Comparison of ENCODE assay signal across 14 cellular contexts in the genomic region with DNA sequence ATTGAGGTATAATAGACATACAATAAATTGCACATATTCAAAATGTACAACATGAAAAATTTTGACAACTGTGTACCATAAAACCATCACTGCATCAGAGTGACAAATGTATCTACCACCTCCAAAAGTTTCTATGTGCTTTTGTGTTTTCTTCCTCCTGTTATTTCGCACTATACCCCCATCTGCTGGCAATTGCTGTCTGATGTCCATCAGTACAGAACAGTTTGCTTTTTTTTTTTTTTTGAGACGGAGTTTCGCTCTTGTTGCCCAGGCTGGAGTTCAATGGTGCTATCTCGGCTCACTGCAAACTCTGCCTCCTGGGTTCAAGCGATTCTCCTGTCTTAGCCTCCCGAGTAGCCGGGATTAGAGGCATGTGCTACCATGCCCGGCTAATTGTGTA.
DNase-seq lines count a peak whose midpoint lies in the region; ATAC-seq, FAIRE-seq and TF ChIP-seq lines count a peak whose summit lies in the region.
"Had no signal": no experiment of that assay in that cellular context is flagged by ENCODE, and none has a peak within 500 bp of the region (broad histone marks: within the 10 kb centered on the region; RNA-seq: fewer than 3 reads in every experiment).

No MANE protein-coding gene starts in this region.

- no peaks in the 10 kb centered on the region for H3K79me1 ChIP-seq in H1 (ENCODE audit: low read depth, low read length)

- H2BK120ac ChIP-seq in H1 (replicated peaks; ENCODE audit: low read depth, low read length), result no peak overlapping the region

- H3K9ac ChIP-seq in OCI-LY1 (ENCODE audit: low read length) (no peak overlapping the region), H1 (replicated peaks in 1 of 4; ENCODE audit: extremely low read depth in 1 of 4, low read depth in 3 of 4, low read length in 3 of 4) (no peak overlapping the region)

- H4K91ac ChIP-seq in H1 (replicated peaks; ENCODE audit: insufficient read length, low read length), result no peak overlapping the region

- no peak overlapping the region for H4K8ac ChIP-seq in H1 (ENCODE audit: extremely low read depth, insufficient read depth, low read length)

- H3K4me2 ChIP-seq in OCI-LY1 (ENCODE audit: low read length), result no peak overlapping the region
- H3K4me2 ChIP-seq in H1 (ENCODE audit: insufficient read depth in 1 of 2, low read depth in 2 of 2, low read length in 2 of 2), result no peak overlapping the region

- H4K5ac ChIP-seq in H1 (ENCODE audit: insufficient read length, low read depth, low read length), result no peak overlapping the region

- 0 out of 2 replicates have a peak, but pooled peaks have one; percentile 7 for TF ChIP-seq CTCF in OCI-LY1 (IDR thresholded peaks at IDR 0.05; ENCODE audit: low read length)
- peak in 2 of 3 experiments; percentile 15 to 21; a peak in 2 of 4 replicates for TF ChIP-seq CTCF in H1 (IDR thresholded peaks at IDR 0.05; ENCODE audit: control extremely low read depth in 1 of 3, insufficient read depth in 1 of 3, low read depth in 1 of 3, low read length in 3 of 3)
- no peak for TF ChIP-seq CTCF in pancreas (IDR thresholded peaks at IDR 0.05)
- TF ChIP-seq CTCF in breast epithelium (IDR thresholded peaks at IDR 0.05), result no peak

- H3K56ac ChIP-seq in H1 (replicated peaks; ENCODE audit: insufficient read length, low read depth, low read length), result no peak overlapping the region

- WGBS in H1 (ENCODE audit: extremely low coverage in 1 of 2, insufficient coverage in 1 of 2, insufficient read length in 1 of 2, insufficient replicate concordance in 2 of 2, low coverage in 1 of 2, low lambda C conversion rate in 2 of 2, missing lambda C conversion rate in 1 of 2), 2 experiments, result 89% methylated on average over 5 of the region's 8 CpGs; no CpG with 5 or more reads in 1 of the 2 experiments
- WGBS in pancreas, 2 donors, result 76 to 80% methylated on average over 8 of the region's 8 CpGs

- FAIRE-seq in H1 (lab: Jason Lieb, UNC) (no peak), pancreas (lab: Jason Lieb, UNC) (no peak), RCC 7860 (lab: Jason Lieb, UNC) (no peak)

- H3K36me3 ChIP-seq in OCI-LY1 (ENCODE audit: insufficient read depth, low read length) (no peaks in the 10 kb centered on the region), H1 (ENCODE audit: control insufficient read depth in 2 of 4, insufficient read depth in 4 of 4, low read length in 3 of 4) (no peaks in the 10 kb centered on the region), pancreas (no peaks in the 10 kb centered on the region), breast epithelium (no peaks in the 10 kb centered on the region)
- H3K36me3 ChIP-seq: thyroid gland had no signal

- no peak overlapping the region for H2BK12ac ChIP-seq in H1 (ENCODE audit: low read depth, low read length)

- H3K18ac ChIP-seq in H1 (ENCODE audit: extremely low read depth, low read length), result no peak overlapping the region

- TF ChIP-seq EP300 in H1 (IDR thresholded peaks at IDR 0.05; ENCODE audit: borderline replicate concordance in 1 of 2, low read depth in 2 of 2, low read length in 2 of 2), result no peak

- no peak overlapping the region for H3K14ac ChIP-seq in H1 (ENCODE audit: insufficient read length)

- H3K9me2 ChIP-seq in OCI-LY1 (ENCODE audit: low read depth, low read length), result no peaks in the 10 kb centered on the region

- H3K4ac ChIP-seq in H1 (replicated peaks; ENCODE audit: insufficient read length, low read depth, low read length), result no peak overlapping the region

- no peaks in the 10 kb centered on the region for H3K9me3 ChIP-seq in OCI-LY1 (ENCODE audit: low read length)
- H3K9me3 ChIP-seq in H1 (ENCODE audit: insufficient read depth in 2 of 2, low read depth in 1 of 2, low read length in 1 of 2), result no peaks in the 10 kb centered on the region
- no peaks in the 10 kb centered on the region for H3K9me3 ChIP-seq in pancreas
- H3K9me3 ChIP-seq in breast epithelium, result no peaks in the 10 kb centered on the region
- H3K9me3 ChIP-seq: thyroid gland had no signal

- H3K27ac ChIP-seq in OCI-LY1 (ENCODE audit: low read depth, low read length, poor library complexity, severe bottlenecking) (no peak overlapping the region), H1 (ENCODE audit: low read depth, low read length) (no peak overlapping the region), pancreas (no peak overlapping the region), breast epithelium (no peak overlapping the region)
- H3K27ac ChIP-seq: thyroid gland had no signal

- H2BK5ac ChIP-seq in H1 (ENCODE audit: low read depth, low read length), result no peak overlapping the region

- H3K79me2 ChIP-seq in OCI-LY1 (ENCODE audit: insufficient read depth, low read length) (no peaks in the 10 kb centered on the region), H1 (ENCODE audit: control insufficient read depth in 1 of 2, insufficient read depth in 2 of 2, low read length in 2 of 2) (no peaks in the 10 kb centered on the region)

- TF ChIP-seq POLR2A in H1 (IDR thresholded peaks at IDR 0.05; ENCODE audit: control extremely low read depth in 1 of 2, low read depth in 2 of 2, low read length in 2 of 2) (no peak), breast epithelium (IDR thresholded peaks at IDR 0.05) (no peak)

- H4K20me1 ChIP-seq in OCI-LY1 (ENCODE audit: insufficient read depth, low read length) (no peaks in the 10 kb centered on the region), H1 (replicated peaks in 1 of 2; ENCODE audit: control insufficient read depth in 1 of 2, insufficient read depth in 2 of 2, low read length in 2 of 2) (no peaks in the 10 kb centered on the region)

- no peak overlapping the region for H2AK5ac ChIP-seq in H1 (ENCODE audit: low read depth, low read length)

- DNase-seq in SIG-M5 treated with dmso at 0.1 percent for 504 hours (lab: John Stamatoyannopoulos, UW; ENCODE audit: unreplicated experiment) (peak; percentile 12), SIG-M5 (lab: John Stamatoyannopoulos, UW) (no peak), H1 (ENCODE audit: low read depth in 1 of 2, low spot score in 2 of 2) (no peak), pancreas (no peak), RCC 7860 (ENCODE audit: low spot score) (no peak), breast epithelium (ENCODE audit: low spot score in 2 of 2) (no peak), T1000 (lab: John Stamatoyannopoulos, UW) (no peak)
- DNase-seq: activated T-cell treated with anti-CD3 and anti-CD28 coated beads for 4 hours; effector memory CD4-positive, alpha-beta T cell; hippocampal formation; RPMI8226; thyroid gland had no signal

- H3K4me3 ChIP-seq in OCI-LY1 (ENCODE audit: low read depth, low read length, poor library complexity, severe bottlenecking) (no peak overlapping the region), H1 (ENCODE audit: extremely low read depth in 1 of 4, insufficient read depth in 2 of 4, low read depth in 3 of 4, low read length in 4 of 4) (no peak overlapping the region), pancreas (no peak overlapping the region), breast epithelium (no peak overlapping the region)
- H3K4me3 ChIP-seq: thyroid gland had no signal

- TF ChIP-seq RAD21 in H1 (IDR thresholded peaks at IDR 0.05 in 1 of 2, conservative IDR thresholded peaks at IDR 0.05 in 1 of 2; ENCODE audit: low read depth in 2 of 2, low read length in 2 of 2), result peak; percentile 16 to 34; a peak in 2 of 4 replicates

- H2BK15ac ChIP-seq in H1 (ENCODE audit: low read length), result no peak overlapping the region

- no peaks in the 10 kb centered on the region for H3F3A ChIP-seq in OCI-LY1 (ENCODE audit: insufficient read depth, low read length)

- no peak overlapping the region for H2BK20ac ChIP-seq in H1 (ENCODE audit: low read length)

- intact Hi-C loops in pancreas (cut with DNase I), result no loop called here
- intact Hi-C loops in breast epithelium (cut with DNase I; ENCODE audit: low total_unique reads), result no loop called here

- no peak for ATAC-seq in pancreas
- ATAC-seq: WTC11 had no signal

- H2AFZ ChIP-seq in OCI-LY1 (ENCODE audit: low read length), result no peak overlapping the region
- no peak overlapping the region for H2AFZ ChIP-seq in H1 (ENCODE audit: low read length)

- H3K4me1 ChIP-seq in OCI-LY1 (ENCODE audit: insufficient read depth, low read length, severe bottlenecking), result no peaks in the 10 kb centered on the region
- no peaks in the 10 kb centered on the region for H3K4me1 ChIP-seq in H1 (replicated peaks in 1 of 4; ENCODE audit: control insufficient read depth in 3 of 4, insufficient read depth in 4 of 4, low read length in 3 of 4)
- no peaks in the 10 kb centered on the region for H3K4me1 ChIP-seq in pancreas
- H3K4me1 ChIP-seq in breast epithelium, result no peaks in the 10 kb centered on the region
- H3K4me1 ChIP-seq: thyroid gland had no signal

- H3K23me2 ChIP-seq in H1 (ENCODE audit: low read depth, low read length), result no peaks in the 10 kb centered on the region

- POLR2A ChIA-PET in H1 (lab: Charles Lee; ENCODE audit: partially characterized antibody), result no interaction called here

- H3K27me3 ChIP-seq in OCI-LY1 (ENCODE audit: insufficient read depth, low read length), result no peaks in the 10 kb centered on the region
- H3K27me3 ChIP-seq in H1 (replicated peaks in 1 of 4; ENCODE audit: control insufficient read depth in 3 of 4, extremely low read depth in 1 of 4, insufficient read depth in 3 of 4, low read length in 3 of 4), result no peaks in the 10 kb centered on the region
- no peaks in the 10 kb centered on the region for H3K27me3 ChIP-seq in pancreas
- H3K27me3 ChIP-seq in breast epithelium, result no peaks in the 10 kb centered on the region
- H3K27me3 ChIP-seq: thyroid gland had no signal

- CTCF ChIA-PET in H1 (lab: Charles Lee; ENCODE audit: partially characterized antibody), result interaction anchor here (0.8 to 1.2 kb wide), 3 partner anchors 11 to 152 kb away, joined by 3 read pairs; no protein-coding TSS in a partner anchor

- no peak overlapping the region for H3K23ac ChIP-seq in H1 (ENCODE audit: insufficient read length)

TF ChIP-seq in H1, 55 proteins besides CTCF, POLR2A, EP300 and RAD21:
- TF ChIP-seq CREB1 (IDR thresholded peaks at IDR 0.05) (no peak), RXRA (IDR thresholded peaks at IDR 0.05; ENCODE audit: insufficient read depth, low read depth, low read length) (no peak), SP1 (IDR thresholded peaks at IDR 0.05; ENCODE audit: low read depth, low read length) (no peak), BCL11A (IDR thresholded peaks at IDR 0.05; ENCODE audit: low read depth in 2 of 2, low read length in 2 of 2) (no peak)
- TF ChIP-seq, protein P1, sequence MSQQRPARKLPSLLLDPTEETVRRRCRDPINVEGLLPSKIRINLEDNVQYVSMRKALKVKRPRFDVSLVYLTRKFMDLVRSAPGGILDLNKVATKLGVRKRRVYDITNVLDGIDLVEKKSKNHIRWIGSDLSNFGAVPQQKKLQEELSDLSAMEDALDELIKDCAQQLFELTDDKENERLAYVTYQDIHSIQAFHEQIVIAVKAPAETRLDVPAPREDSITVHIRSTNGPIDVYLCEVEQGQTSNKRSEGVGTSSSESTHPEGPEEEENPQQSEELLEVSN (IDR thresholded peaks at IDR 0.05), result no peak
TF ChIP-seq in H1: peak in this region for 0.

Comparison
In these comparisons a context has a peak if more than half of its experiments do, and no peak if none do; other contexts are left out.
1. CTCF ChIP-seq: peak in OCI-LY1 (single experiment) and H1 (2 of 3); none in pancreas (0 of 4) and breast epithelium (0 of 3).